In the genomic region with DNA sequence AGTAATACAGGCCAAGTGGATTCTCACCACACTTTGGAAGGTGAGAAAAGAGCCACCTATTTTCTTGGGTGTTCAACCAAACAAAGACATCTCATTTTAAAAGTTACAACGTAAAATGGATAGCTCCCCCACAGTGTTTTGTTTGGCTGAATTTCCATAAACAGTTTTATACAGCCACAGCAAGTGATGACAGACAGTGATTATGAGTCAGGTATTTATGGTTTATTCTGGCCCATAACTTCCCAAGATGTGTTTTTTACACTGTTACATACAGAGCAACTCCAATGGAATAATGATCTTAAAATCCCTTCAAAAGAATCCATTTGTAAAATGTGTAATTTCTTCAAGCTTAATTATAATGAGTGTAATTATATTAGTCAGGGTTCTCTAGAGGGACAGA, we compare ENCODE assay signal across 32 cellular contexts.
A peak's percentile ranks its signal among the peaks of the same experiment; 100 is the strongest.
DNase-seq lines count a peak whose midpoint lies in the region; ATAC-seq, FAIRE-seq and TF ChIP-seq lines count a peak whose summit lies in the region.
"Had no signal": no experiment of that assay in that cellular context is flagged by ENCODE, and none has a peak within 500 bp of the region (broad histone marks: within the 10 kb centered on the region; RNA-seq: fewer than 3 reads in every experiment).

No MANE protein-coding gene starts in this region.

- no peaks in the 10 kb centered on the region for H3K9me2 ChIP-seq in PC-3 (replicated peaks; ENCODE audit: low read length)

- BruUV-seq in PC-3 (replicated peaks; lab: Mats Ljungman, UMichigan): no TSS peak
- no TSS peak for BruUV-seq in endothelial cell of umbilical vein (replicated peaks; lab: Mats Ljungman, UMichigan)

- intact Hi-C loops in PC-3 (cut with micrococcal nuclease): no loop called here
- intact Hi-C loops in endothelial cell of umbilical vein (cut with micrococcal nuclease): no loop called here
- intact Hi-C loops in uterus (cut with DNase I; ENCODE audit: low total_unique reads): no loop called here

- no peak overlapping the region for H3K9ac ChIP-seq in PC-3 (ENCODE audit: low read length)
- no peak overlapping the region for H3K9ac ChIP-seq in endothelial cell of umbilical vein (replicated peaks; ENCODE audit: extremely low read depth, insufficient read depth, low read length)
- no peak overlapping the region for H3K9ac ChIP-seq in smooth muscle cell (ENCODE audit: low read depth)

- no peaks in the 10 kb centered on the region for H3F3A ChIP-seq in PC-3 (ENCODE audit: low read length, unreplicated experiment)
- peaks cover 9% of the 10 kb centered on the region for H3F3A ChIP-seq in smooth muscle cell (ENCODE audit: low read depth)

- no peak for FAIRE-seq in endothelial cell of umbilical vein (lab: Jason Lieb, UNC)
- FAIRE-seq: pancreas, urothelium cell line had no signal

- CTCF ChIA-PET in PC-3 (lab: Charles Lee) (no interaction called here), endothelial cell of umbilical vein (lab: Charles Lee) (no interaction called here)

- DNase-seq in EH (ENCODE audit: low read depth): peak; percentile 2
- peak; percentile 2 for DNase-seq in PC-3
- DNase-seq in endothelial cell of umbilical vein (ENCODE audit: low read depth, low spot score): peak; percentile 29
- peak; percentile 16 for DNase-seq in myocyte (ENCODE audit: low read depth)
- DNase-seq in uterus: no peak
- no peak for DNase-seq in NCI-H1417 (lab: John Stamatoyannopoulos, UW)
- no peak for DNase-seq in smooth muscle cell (lab: John Stamatoyannopoulos, UW; ENCODE audit: unreplicated experiment)
- no peak for DNase-seq in hepatic stellate cell (ENCODE audit: low spot score)
- DNase-seq: activated CD8-positive, alpha-beta T cell treated with anti-CD3 and anti-CD28 coated beads, Interleukin-2, amount 10 ng/mL, durations not matched to agents 7 days and 5 days; activated naive CD4-positive, alpha-beta T cell treated with anti-CD3 and anti-CD28 coated beads, Interleukin-2, amount 50 U/mL, for 16 hours; activated T-cell treated with anti-CD3 and anti-CD28 coated beads for 4 hours; anterior cingulate cortex; BE2C; CD8-positive, alpha-beta memory T cell; central memory CD4-positive, alpha-beta T cell; DMS 273 treated with DMSO at 0.1 percent for 48 hours; endodermal cell; H7; immature natural killer cell; KG1; left colon; NCI-H1436; NCI-H2107; NCI-H446 treated with DMSO at 0.1 percent for 48 hours; NCI-H82; pancreas; SIG-M5; stimulated activated CD8-positive, alpha-beta memory T cell treated with anti-CD3 and anti-CD28 coated beads, Interleukin-4, amount 100 ng/mL, for 48 hours; stimulated activated naive CD8-positive, alpha-beta T cell treated with anti-CD3 and anti-CD28 coated beads, Interleukin-15, amount 100 ng/mL, for 72 hours had no signal

- no peaks in the 10 kb centered on the region for H3K36me3 ChIP-seq in PC-3 (ENCODE audit: low read depth, low read length)
- no peaks in the 10 kb centered on the region for H3K36me3 ChIP-seq in endothelial cell of umbilical vein (ENCODE audit: control insufficient read depth in 2 of 2, extremely low read depth in 1 of 2, insufficient read depth in 2 of 2, low read length in 2 of 2)
- no peaks in the 10 kb centered on the region for H3K36me3 ChIP-seq in uterus
- no peaks in the 10 kb centered on the region for H3K36me3 ChIP-seq in smooth muscle cell (ENCODE audit: low read depth)
- H3K36me3 ChIP-seq: BE2C, esophagus muscularis mucosa, pancreas had no signal

- H3K4me1 ChIP-seq in PC-3 (ENCODE audit: insufficient read depth, low read length) (peaks cover 5% of the 10 kb centered on the region), endothelial cell of umbilical vein (ENCODE audit: control insufficient read depth, extremely low read depth, insufficient read depth, low read length) (no peaks in the 10 kb centered on the region), uterus (no peaks in the 10 kb centered on the region), smooth muscle cell (ENCODE audit: low read depth) (no peaks in the 10 kb centered on the region)
- H3K4me1 ChIP-seq: esophagus muscularis mucosa, pancreas had no signal

- no peak overlapping the region for H2AFZ ChIP-seq in PC-3 (ENCODE audit: low read length)
- no peak overlapping the region for H2AFZ ChIP-seq in endothelial cell of umbilical vein (ENCODE audit: low read depth, low read length)
- H2AFZ ChIP-seq in smooth muscle cell (ENCODE audit: low read depth): no peak overlapping the region

- WGBS in smooth muscle cell (ENCODE audit: low lambda C conversion rate): 55% methylated on average over 1 of the region's 1 CpG

- H3K9me3 ChIP-seq in PC-3 (ENCODE audit: low read length): no peaks in the 10 kb centered on the region
- H3K9me3 ChIP-seq in endothelial cell of umbilical vein (replicated peaks; ENCODE audit: control insufficient read depth, insufficient read depth, low read length): no peaks in the 10 kb centered on the region
- H3K9me3 ChIP-seq in uterus: no peaks in the 10 kb centered on the region
- H3K9me3 ChIP-seq in smooth muscle cell (replicated peaks; ENCODE audit: low read depth): no peaks in the 10 kb centered on the region
- H3K9me3 ChIP-seq: BE2C, esophagus muscularis mucosa, pancreas had no signal

- POLR2A ChIA-PET in PC-3 (lab: Charles Lee; ENCODE audit: unreplicated experiment) (interaction anchor here (0.6 kb wide), 1 partner anchor 18 kb away, joined by 3 read pairs; no protein-coding TSS in a partner anchor), endothelial cell of umbilical vein (lab: Charles Lee) (no interaction called here)

- H4K20me1 ChIP-seq in PC-3 (ENCODE audit: low read length) (no peaks in the 10 kb centered on the region), endothelial cell of umbilical vein (replicated peaks; ENCODE audit: control insufficient read depth, extremely low read depth, insufficient read depth, low read length) (no peaks in the 10 kb centered on the region), smooth muscle cell (ENCODE audit: low read depth) (no peaks in the 10 kb centered on the region)

- no peak overlapping the region for H3K4me3 ChIP-seq in PC-3 (ENCODE audit: low read length)
- H3K4me3 ChIP-seq in endothelial cell of umbilical vein (replicated peaks in 1 of 3; ENCODE audit: insufficient read depth in 1 of 3, low read depth in 1 of 3, low read length in 3 of 3): no peak overlapping the region
- H3K4me3 ChIP-seq in uterus: no peak overlapping the region
- H3K4me3 ChIP-seq in smooth muscle cell: no peak overlapping the region
- H3K4me3 ChIP-seq: esophagus muscularis mucosa, pancreas had no signal

- ATAC-seq in PC-3: peak; percentile 57; the same call in 1 of the 2 replicates
- ATAC-seq: activated CD8-positive, alpha-beta T cell treated with anti-CD3 and anti-CD28 coated beads, Interleukin-2, amount 10 ng/mL, durations not matched to agents 7 days and 5 days; left colon; pancreas; stimulated activated naive CD8-positive, alpha-beta T cell treated with anti-CD3 and anti-CD28 coated beads, Interleukin-15, amount 100 ng/mL, for 72 hours had no signal

- H3K79me2 ChIP-seq in PC-3 (ENCODE audit: low read length) (no peaks in the 10 kb centered on the region), endothelial cell of umbilical vein (ENCODE audit: control insufficient read depth, insufficient read depth, low read length) (no peaks in the 10 kb centered on the region), smooth muscle cell (ENCODE audit: low read depth) (no peaks in the 10 kb centered on the region)

- H3K4me2 ChIP-seq in PC-3 (ENCODE audit: low read length): no peak overlapping the region
- H3K4me2 ChIP-seq in endothelial cell of umbilical vein (ENCODE audit: insufficient read depth, low read length): no peak overlapping the region
- H3K4me2 ChIP-seq in smooth muscle cell: no peak overlapping the region

- H3K27ac ChIP-seq in PC-3 (ENCODE audit: low read length) (no peak overlapping the region), endothelial cell of umbilical vein (ENCODE audit: insufficient read depth, low read depth, low read length) (no peak overlapping the region), uterus (no peak overlapping the region), smooth muscle cell (ENCODE audit: low read depth) (no peak overlapping the region)
- H3K27ac ChIP-seq: esophagus muscularis mucosa, HL-60, pancreas had no signal

- H3K9me1 ChIP-seq in endothelial cell of umbilical vein (replicated peaks; ENCODE audit: control insufficient read depth, extremely low read depth, insufficient read depth, low read length): no peaks in the 10 kb centered on the region

- no peaks in the 10 kb centered on the region for H3K27me3 ChIP-seq in PC-3 (ENCODE audit: low read length)
- H3K27me3 ChIP-seq in endothelial cell of umbilical vein (ENCODE audit: control insufficient read depth in 2 of 2, insufficient read depth in 2 of 2, low read length in 2 of 2): no peaks in the 10 kb centered on the region
- H3K27me3 ChIP-seq in uterus: no peaks in the 10 kb centered on the region
- H3K27me3 ChIP-seq in smooth muscle cell (ENCODE audit: low read depth): no peaks in the 10 kb centered on the region
- H3K27me3 ChIP-seq: BE2C, esophagus muscularis mucosa, pancreas had no signal

- TF ChIP-seq POLR2A in endothelial cell of umbilical vein (IDR thresholded peaks at IDR 0.05; ENCODE audit: low read depth, low read length) (no peak), uterus (IDR thresholded peaks at IDR 0.05) (no peak)

- TF ChIP-seq CTCF in PC-3 (conservative IDR thresholded peaks at IDR 0.05; ENCODE audit: low read depth, low read length): no peak
- TF ChIP-seq CTCF in endothelial cell of umbilical vein (IDR thresholded peaks at IDR 0.05; ENCODE audit: extremely low read depth in 1 of 2, insufficient read depth in 1 of 2, low read depth in 1 of 2, low read length in 2 of 2): no peak
- TF ChIP-seq CTCF in uterus (IDR thresholded peaks at IDR 0.05): no peak
- no peak for TF ChIP-seq CTCF in smooth muscle cell (IDR thresholded peaks at IDR 0.05; ENCODE audit: borderline replicate concordance, insufficient read depth, poor library complexity, severe bottlenecking)

- dilution Hi-C loops in endothelial cell of umbilical vein (cut with MboI; ENCODE audit: extremely low pct_ligation_motif_present, low sequenced_read_pairs): no loop called here

TF ChIP-seq in endothelial cell of umbilical vein, 7 proteins besides CTCF, POLR2A, EP300 and RAD21:
- TF ChIP-seq JUN (IDR thresholded peaks at IDR 0.05; ENCODE audit: borderline replicate concordance, insufficient read depth, insufficient read length, low read depth) (no peak), GATA2 (IDR thresholded peaks at IDR 0.05; ENCODE audit: insufficient read depth, insufficient read length, low read depth, low read length) (no peak), MYC (IDR thresholded peaks at IDR 0.05; ENCODE audit: low read depth, low read length) (no peak), POLR2AphosphoS5 (IDR thresholded peaks at IDR 0.05; ENCODE audit: insufficient read depth, low read depth, low read length) (no peak), FOS (IDR thresholded peaks at IDR 0.05; ENCODE audit: borderline replicate concordance, insufficient read depth, low read length) (no peak), EZH2 (IDR thresholded peaks at IDR 0.05; ENCODE audit: borderline replicate concordance, low read depth, low read length, severe bottlenecking) (no peak)
- TF ChIP-seq, protein P1, sequence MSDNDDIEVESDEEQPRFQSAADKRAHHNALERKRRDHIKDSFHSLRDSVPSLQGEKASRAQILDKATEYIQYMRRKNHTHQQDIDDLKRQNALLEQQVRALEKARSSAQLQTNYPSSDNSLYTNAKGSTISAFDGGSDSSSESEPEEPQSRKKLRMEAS (IDR thresholded peaks at IDR 0.05; ENCODE audit: insufficient read depth, insufficient read length): no peak

Comparison
In these comparisons a context has a peak if more than half of its experiments do, and no peak if none do; other contexts are left out.
1. DNase-seq: peak in EH (single experiment), PC-3 (single experiment), endothelial cell of umbilical vein (single experiment) and myocyte (single experiment); none in uterus (0 of 2), NCI-H1417 (0 of 3), smooth muscle cell (single experiment) and hepatic stellate cell (single experiment).